In the genomic region with DNA sequence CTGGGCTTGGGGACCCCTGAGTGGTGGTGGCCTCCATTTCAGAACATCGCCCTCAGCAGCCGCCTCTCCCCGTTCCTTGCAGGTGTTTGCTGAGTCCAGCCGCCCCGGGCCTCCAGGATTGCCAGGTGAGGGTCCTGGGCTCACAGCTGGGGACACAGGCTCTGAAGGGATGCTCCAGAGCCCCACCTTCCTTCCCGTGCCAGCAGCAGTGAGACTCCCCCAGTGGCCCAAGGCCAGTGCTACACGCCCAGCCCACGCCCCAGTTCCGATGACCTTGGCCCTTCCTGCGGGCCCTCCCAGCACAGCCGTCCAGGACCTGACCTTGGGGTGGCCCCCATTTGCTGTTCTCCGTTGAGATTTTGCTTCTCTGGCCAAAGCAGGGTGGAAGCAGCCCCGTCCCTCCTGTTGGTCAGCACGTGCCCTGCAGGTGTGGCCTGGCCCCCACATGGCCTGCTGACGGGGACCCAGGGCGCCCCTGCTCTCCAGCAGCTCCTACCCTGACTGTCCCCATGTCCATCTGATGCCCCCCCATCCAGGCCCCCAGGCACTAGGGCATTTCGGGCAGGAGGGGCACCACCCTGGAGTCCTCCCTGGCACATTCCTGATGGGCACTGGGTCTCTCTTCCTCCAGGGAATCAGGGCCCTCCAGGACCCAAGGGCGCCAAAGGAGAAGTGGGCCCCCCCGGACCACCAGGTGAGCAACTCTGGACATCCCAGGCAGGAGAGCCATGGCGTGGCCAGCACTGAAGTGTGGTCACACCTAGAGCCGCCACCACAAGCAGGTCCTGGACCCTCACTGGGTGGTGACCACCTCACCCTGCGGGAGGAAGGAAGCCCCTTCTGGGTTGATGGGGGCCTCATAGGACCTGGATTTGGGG, we compare ENCODE assay signal across 1 cellular context.
TF ChIP-seq lines count a peak whose summit lies in the region.

No MANE protein-coding gene starts in this region.

TF ChIP-seq in GM23338, 12 proteins besides CTCF, POLR2A, EP300 and RAD21 (continued from another document):
- TF ChIP-seq, protein P1, sequence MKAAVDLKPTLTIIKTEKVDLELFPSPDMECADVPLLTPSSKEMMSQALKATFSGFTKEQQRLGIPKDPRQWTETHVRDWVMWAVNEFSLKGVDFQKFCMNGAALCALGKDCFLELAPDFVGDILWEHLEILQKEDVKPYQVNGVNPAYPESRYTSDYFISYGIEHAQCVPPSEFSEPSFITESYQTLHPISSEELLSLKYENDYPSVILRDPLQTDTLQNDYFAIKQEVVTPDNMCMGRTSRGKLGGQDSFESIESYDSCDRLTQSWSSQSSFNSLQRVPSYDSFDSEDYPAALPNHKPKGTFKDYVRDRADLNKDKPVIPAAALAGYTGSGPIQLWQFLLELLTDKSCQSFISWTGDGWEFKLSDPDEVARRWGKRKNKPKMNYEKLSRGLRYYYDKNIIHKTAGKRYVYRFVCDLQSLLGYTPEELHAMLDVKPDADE (IDR thresholded peaks at IDR 0.05), result no peak
- TF ChIP-seq EZH2phosphoT487 (IDR thresholded peaks at IDR 0.05; ENCODE audit: unreplicated experiment) (no peak), POLR2AphosphoS5 (IDR thresholded peaks at IDR 0.05; ENCODE audit: low read depth) (no peak), CREB1 (CRISPR knock-in tag; IDR thresholded peaks at IDR 0.05; ENCODE audit: low read depth) (no peak), ZNF114 (CRISPR knock-in tag; IDR thresholded peaks at IDR 0.05) (no peak)
TF ChIP-seq in GM23338: peak in this region for 0.
